8 cellular contexts compared by ENCODE assay signal in the genomic region with DNA sequence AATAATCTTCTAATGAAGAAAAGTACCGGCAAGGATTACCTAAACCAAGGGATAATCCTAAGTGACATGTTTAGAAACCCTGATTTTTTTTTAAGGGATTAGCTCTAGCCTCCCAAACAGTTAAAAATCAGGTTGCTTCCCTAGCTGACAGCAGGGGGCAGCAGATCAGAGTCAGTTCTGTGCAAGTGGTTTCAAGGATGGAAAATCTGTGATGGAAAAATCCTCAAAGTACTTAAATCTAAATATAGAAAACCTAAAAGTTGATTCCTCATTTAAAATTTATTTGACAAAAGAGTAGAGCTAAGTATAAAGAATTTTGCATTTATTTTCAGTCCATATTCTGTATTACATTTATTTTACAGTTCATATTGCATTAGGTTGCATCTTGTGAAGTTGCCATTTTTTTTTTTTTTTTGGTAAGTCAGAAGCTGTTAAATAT.
DNase-seq lines count a peak whose midpoint lies in the region; ATAC-seq and TF ChIP-seq lines count a peak whose summit lies in the region.

No MANE protein-coding gene starts in this region.

- no peaks in the 10 kb centered on the region for H3K4me1 ChIP-seq in thoracic aorta (ENCODE audit: control insufficient read depth in 1 of 2, low read depth in 2 of 2)

- no peaks in the 10 kb centered on the region for H3K9me3 ChIP-seq in thoracic aorta

- no peaks in the 10 kb centered on the region for H3K27me3 ChIP-seq in thoracic aorta (replicated peaks; ENCODE audit: insufficient read depth)

- ATAC-seq in HG02678 (IDR thresholded peaks at IDR 0.05; ENCODE audit: unreplicated experiment), result peak; percentile 68
- ATAC-seq in thoracic aorta (ENCODE audit: insufficient number of reproducible peaks, low FRiP score, low read depth), result no peak

- H3K4me3 ChIP-seq in thoracic aorta, result no peak overlapping the region

- DNase-seq in NCI-H510A treated with DMSO at 0.1 percent for 48 hours (lab: John Stamatoyannopoulos, UW), result peak; percentile 81
- no peak for DNase-seq in NCI-H510A (lab: John Stamatoyannopoulos, UW)
- DNase-seq in NCI-H2107 treated with DMSO at 0.1 percent for 48 hours (lab: John Stamatoyannopoulos, UW; ENCODE audit: unreplicated experiment), result peak; percentile 91
- peak; percentile 42 to 66 for DNase-seq in dermis microvascular lymphatic vessel endothelial cell (ENCODE audit: low read depth in 2 of 2)
- peak; percentile 69 for DNase-seq in midbrain (lab: John Stamatoyannopoulos, UW)
- DNase-seq in thoracic aorta (ENCODE audit: low spot score), result no peak

- no peaks in the 10 kb centered on the region for H3K36me3 ChIP-seq in thoracic aorta

- H3K27ac ChIP-seq in VCaP (no peak overlapping the region), thoracic aorta (no peak overlapping the region)

- TF ChIP-seq CTCF in VCaP (conservative IDR thresholded peaks at IDR 0.05), result peak; percentile 89
- peak; percentile 48 for TF ChIP-seq CTCF in thoracic aorta (IDR thresholded peaks at IDR 0.05)

Comparison
In these comparisons a context has a peak if more than half of its experiments do, and no peak if none do; other contexts are left out.
1. DNase-seq: peak in NCI-H510A treated with DMSO at 0.1 percent for 48 hours (single experiment), NCI-H2107 treated with DMSO at 0.1 percent for 48 hours (single experiment), dermis microvascular lymphatic vessel endothelial cell (2 of 2) and midbrain (single experiment); none in NCI-H510A (single experiment) and thoracic aorta (single experiment).